In the genomic region with DNA sequence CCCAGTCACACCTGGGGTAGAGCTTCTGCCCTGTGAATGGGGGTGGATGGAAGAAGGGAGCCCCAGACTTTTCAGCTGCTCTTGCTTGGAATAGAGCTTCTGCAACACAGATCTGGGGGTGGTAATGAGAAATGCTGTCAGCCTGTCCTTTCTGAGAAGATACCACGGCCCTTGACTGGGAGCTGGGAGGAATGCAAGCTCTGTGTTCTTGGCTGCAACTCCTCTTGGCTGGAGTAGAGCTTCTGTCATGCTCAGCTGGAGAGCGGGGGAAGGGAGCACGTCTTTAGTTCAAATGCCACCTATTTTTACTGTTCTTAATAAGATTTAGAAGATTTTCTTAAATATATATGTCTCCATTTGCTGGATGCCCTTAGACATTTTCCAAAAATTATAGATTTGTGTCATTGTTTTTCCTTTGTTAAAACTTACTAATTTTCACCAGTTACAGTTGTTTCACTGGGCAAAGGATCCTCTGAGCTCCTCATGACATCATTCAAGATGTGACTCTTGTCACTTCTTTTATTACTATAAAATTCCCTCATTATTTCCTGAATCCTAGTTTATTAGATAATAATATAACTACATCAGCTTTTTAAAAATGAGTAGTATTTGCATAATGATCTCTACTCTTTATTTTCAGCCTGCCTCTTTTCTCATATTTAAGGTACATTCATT, we compare ENCODE assay signal across 11 cellular contexts.
A peak's percentile ranks its signal among the peaks of the same experiment; 100 is the strongest.
DNase-seq lines count a peak whose midpoint lies in the region; ATAC-seq and TF ChIP-seq lines count a peak whose summit lies in the region.
"Had no signal": no experiment of that assay in that cellular context is flagged by ENCODE, and none has a peak within 500 bp of the region (broad histone marks: within the 10 kb centered on the region; RNA-seq: fewer than 3 reads in every experiment).

No MANE protein-coding gene starts in this region.

- H3K27ac ChIP-seq in lower lobe of right lung (no peak overlapping the region), tibial artery (peak overlapping the region; percentile 41 to 57)
- H3K27ac ChIP-seq: vagina had no signal

- H3K9me3 ChIP-seq in lower lobe of right lung: no peaks in the 10 kb centered on the region
- no peaks in the 10 kb centered on the region for H3K9me3 ChIP-seq in tibial artery
- H3K9me3 ChIP-seq: vagina had no signal

- ATAC-seq in lower lobe of right lung (peak; percentile 51 to 65), HG02884 (IDR thresholded peaks at IDR 0.05; ENCODE audit: unreplicated experiment) (no peak)

- H3K4me3 ChIP-seq in fibroblast of pulmonary artery (replicated peaks; ENCODE audit: low read depth, low read length): no peak overlapping the region
- H3K4me3 ChIP-seq in lower lobe of right lung: no peak overlapping the region
- no peak overlapping the region for H3K4me3 ChIP-seq in tibial artery
- H3K4me3 ChIP-seq: vagina had no signal

- H3K36me3 ChIP-seq in lower lobe of right lung (no peaks in the 10 kb centered on the region), tibial artery (no peaks in the 10 kb centered on the region)
- H3K36me3 ChIP-seq: vagina had no signal

- H3K4me1 ChIP-seq in lower lobe of right lung (peaks cover 19% of the 10 kb centered on the region), tibial artery (peaks cover 0 to 28% (median 11%) of the 10 kb centered on the region in 4 donors)

- intact Hi-C loops in lower lobe of right lung (cut with DNase I) (no loop called here), tibial artery (cut with DNase I; ENCODE audit: low total_unique reads) (no loop called here)

- no peak for TF ChIP-seq CTCF in fibroblast of pulmonary artery (IDR thresholded peaks at IDR 0.05; ENCODE audit: low read length, missing control alignments)
- no peak for TF ChIP-seq CTCF in lower lobe of right lung (IDR thresholded peaks at IDR 0.05)
- TF ChIP-seq CTCF in tibial artery (IDR thresholded peaks at IDR 0.05): no peak

- DNase-seq in NCI-H226 (peak; percentile 29), fibroblast of pulmonary artery (ENCODE audit: low read depth) (peak; percentile 84), lower lobe of right lung (no peak), tibial artery (peak; percentile 75 to 85), DMS153 treated with DMSO at 0.1 percent for 48 hours (lab: John Stamatoyannopoulos, UW; ENCODE audit: unreplicated experiment) (no peak), Kasumi-1 (lab: John Stamatoyannopoulos, UW) (no peak), UCSD-AML1 (lab: John Stamatoyannopoulos, UW; ENCODE audit: unreplicated experiment) (no peak)
- DNase-seq: DMS153; NK-92 treated with Interleukin-12 subunit alpha and Interleukin-12 subunit beta, amount 100 ng/mL, for 24 hours had no signal

- H3K27me3 ChIP-seq in lower lobe of right lung (ENCODE audit: low read depth) (no peaks in the 10 kb centered on the region), tibial artery (no peaks in the 10 kb centered on the region)
- H3K27me3 ChIP-seq: vagina had no signal

Comparison
In these comparisons a context has a peak if more than half of its experiments do, and no peak if none do; other contexts are left out.
1. DNase-seq: peak in NCI-H226 (single experiment), fibroblast of pulmonary artery (single experiment) and tibial artery (2 of 2); none in lower lobe of right lung (single experiment), DMS153 treated with DMSO at 0.1 percent for 48 hours (single experiment), Kasumi-1 (0 of 2) and UCSD-AML1 (single experiment).